8 cellular contexts compared by ENCODE assay signal in the genomic region with DNA sequence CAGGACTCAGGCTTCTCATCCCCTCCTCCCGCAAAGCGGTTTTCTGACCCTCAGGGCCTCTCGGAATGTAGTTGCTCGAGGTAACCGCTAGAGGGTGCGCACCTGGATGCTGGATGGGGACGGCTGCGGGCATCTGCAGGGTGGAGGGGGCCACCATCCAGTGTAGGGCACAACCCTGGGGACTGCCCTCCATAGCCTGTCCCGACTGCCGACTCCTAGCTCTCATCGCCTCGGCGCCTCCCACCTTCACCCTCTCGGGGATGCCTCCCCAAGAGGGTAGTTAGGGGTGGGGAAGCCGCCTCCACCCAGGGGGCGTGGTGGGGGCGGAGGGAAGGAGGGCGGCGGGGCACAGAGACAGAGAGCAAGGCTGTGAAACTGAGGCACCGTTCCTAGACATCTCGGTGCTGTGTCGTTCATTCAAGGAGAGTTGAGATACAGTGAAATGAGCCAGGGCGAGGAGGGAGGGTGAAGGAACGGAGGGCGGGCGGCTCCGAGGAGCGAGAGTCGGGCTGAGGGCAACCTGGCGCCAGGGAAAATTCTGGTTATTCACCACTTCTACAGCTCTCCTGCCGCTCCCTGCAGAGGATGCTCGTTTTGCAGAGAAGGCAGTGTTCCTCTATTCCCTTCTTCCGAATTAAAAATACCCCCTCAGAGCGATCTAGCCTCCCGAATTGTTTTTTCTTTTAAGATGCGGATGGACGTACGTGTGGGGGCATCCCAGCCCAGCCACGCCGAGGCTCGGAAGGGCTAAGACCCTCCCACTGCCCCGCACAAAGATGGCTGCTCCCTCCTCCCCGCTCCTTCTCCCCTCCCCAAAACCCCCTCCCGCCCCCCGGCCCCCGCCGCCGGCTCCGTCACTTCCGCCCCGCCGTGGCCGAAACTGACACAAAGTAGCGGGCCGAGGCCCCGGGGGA. TPM values are rescaled to one million over a fixed set of nuclear protein-coding genes. Genes with fewer than 3 reads are reported as not detected.
DNase-seq lines count a peak whose midpoint lies in the region; ATAC-seq and TF ChIP-seq lines count a peak whose summit lies in the region.

A gene with protein sequence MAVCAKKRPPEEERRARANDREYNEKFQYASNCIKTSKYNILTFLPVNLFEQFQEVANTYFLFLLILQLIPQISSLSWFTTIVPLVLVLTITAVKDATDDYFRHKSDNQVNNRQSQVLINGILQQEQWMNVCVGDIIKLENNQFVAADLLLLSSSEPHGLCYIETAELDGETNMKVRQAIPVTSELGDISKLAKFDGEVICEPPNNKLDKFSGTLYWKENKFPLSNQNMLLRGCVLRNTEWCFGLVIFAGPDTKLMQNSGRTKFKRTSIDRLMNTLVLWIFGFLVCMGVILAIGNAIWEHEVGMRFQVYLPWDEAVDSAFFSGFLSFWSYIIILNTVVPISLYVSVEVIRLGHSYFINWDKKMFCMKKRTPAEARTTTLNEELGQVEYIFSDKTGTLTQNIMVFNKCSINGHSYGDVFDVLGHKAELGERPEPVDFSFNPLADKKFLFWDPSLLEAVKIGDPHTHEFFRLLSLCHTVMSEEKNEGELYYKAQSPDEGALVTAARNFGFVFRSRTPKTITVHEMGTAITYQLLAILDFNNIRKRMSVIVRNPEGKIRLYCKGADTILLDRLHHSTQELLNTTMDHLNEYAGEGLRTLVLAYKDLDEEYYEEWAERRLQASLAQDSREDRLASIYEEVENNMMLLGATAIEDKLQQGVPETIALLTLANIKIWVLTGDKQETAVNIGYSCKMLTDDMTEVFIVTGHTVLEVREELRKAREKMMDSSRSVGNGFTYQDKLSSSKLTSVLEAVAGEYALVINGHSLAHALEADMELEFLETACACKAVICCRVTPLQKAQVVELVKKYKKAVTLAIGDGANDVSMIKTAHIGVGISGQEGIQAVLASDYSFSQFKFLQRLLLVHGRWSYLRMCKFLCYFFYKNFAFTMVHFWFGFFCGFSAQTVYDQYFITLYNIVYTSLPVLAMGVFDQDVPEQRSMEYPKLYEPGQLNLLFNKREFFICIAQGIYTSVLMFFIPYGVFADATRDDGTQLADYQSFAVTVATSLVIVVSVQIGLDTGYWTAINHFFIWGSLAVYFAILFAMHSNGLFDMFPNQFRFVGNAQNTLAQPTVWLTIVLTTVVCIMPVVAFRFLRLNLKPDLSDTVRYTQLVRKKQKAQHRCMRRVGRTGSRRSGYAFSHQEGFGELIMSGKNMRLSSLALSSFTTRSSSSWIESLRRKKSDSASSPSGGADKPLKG (plus strand): TSS at position 857 of the 914 bp plus-strand sequence. CDS start 2,617 bp downstream, outside the sequence.

- H3K36me3 Mint-ChIP-seq in T-helper 17 cell (ENCODE audit: low read depth), result no peaks in the 10 kb centered on the region

- intact Hi-C loops in left ventricle myocardium inferior (cut with micrococcal nuclease) (no loop called here), prostate gland (cut with DNase I) (no loop called here)

- H3K9me2 ChIP-seq in GM23248 (ENCODE audit: insufficient read depth), result no peaks in the 10 kb centered on the region

- TF ChIP-seq CTCF in left ventricle myocardium inferior (IDR thresholded peaks at IDR 0.05; ENCODE audit: borderline replicate concordance) (peak; percentile 94), prostate gland (IDR thresholded peaks at IDR 0.05) (peak; percentile 92 to 94 (median 93))

- peaks cover 27% of the 10 kb centered on the region for H3K79me2 ChIP-seq in GM23248 (ENCODE audit: insufficient read depth)

- WGBS in GM23248 (ENCODE audit: low coverage in 1 of 2, low lambda C conversion rate in 2 of 2, missing lambda C conversion rate in 2 of 2), 2 experiments, result 1% methylated on average over 45 to 56 of the region's 56 CpGs
- whole genome bisulfite sequencing in prostate gland, result under 1% methylated on average over 56 of the region's 56 CpGs

- TF ChIP-seq POLR2A in prostate gland (IDR thresholded peaks at IDR 0.05), result no peak

- 0 out of 2 replicates have a peak, but pooled peaks cover 4% of the 10 kb centered on the region for H4K20me1 ChIP-seq in GM23248 (ENCODE audit: insufficient read depth)

- H3K4me1 ChIP-seq in GM23248 (ENCODE audit: insufficient read depth) (peaks cover 17% of the 10 kb centered on the region), left ventricle myocardium inferior (peaks cover 65% of the 10 kb centered on the region), prostate gland (replicated peaks) (peaks cover 13% of the 10 kb centered on the region)

- H3K4me3 Mint-ChIP-seq in T-helper 17 cell, result peak within 1 kb of the TSS; percentile 96

- H3K27ac Mint-ChIP-seq in T-helper 17 cell, result peak within 1 kb of the TSS; percentile 89

- H3K27me3 ChIP-seq in GM23248 (replicated peaks; ENCODE audit: insufficient read depth) (no peaks in the 10 kb centered on the region), left ventricle myocardium inferior (ENCODE audit: low read depth) (no peaks in the 10 kb centered on the region), prostate gland (replicated peaks; ENCODE audit: insufficient read depth) (no peaks in the 10 kb centered on the region)

- H3K4me1 Mint-ChIP-seq in T-helper 17 cell, result peaks cover 39% of the 10 kb centered on the region

- in situ Hi-C loops in GM23248 (cut with MboI), result no loop called here

- peak within 1 kb of the TSS; percentile 90 for H2AFZ ChIP-seq in GM23248

- ATAC-seq in T-helper 17 cell, result peak; percentile 70

- no peaks in the 10 kb centered on the region for H3K27me3 Mint-ChIP-seq in T-helper 17 cell

- peak; percentile 60 for DNase-seq in CD1c-positive myeloid dendritic cell (ENCODE audit: extremely low spot score)
- peak; percentile 85 for DNase-seq in GM23248
- DNase-seq in NCI-H1436 treated with DMSO at 0.1 percent for 48 hours (lab: John Stamatoyannopoulos, UW), result peak; percentile 41
- DNase-seq in T-helper 17 cell, result peak; percentile 64 to 71 (median 71)
- DNase-seq in amniotic epithelial cell (ENCODE audit: low read depth), result peak; percentile 53
- peak; percentile 68 for DNase-seq in left ventricle myocardium inferior
- DNase-seq in prostate gland (ENCODE audit: low spot score), result peak; percentile 69
- DNase-seq in ureter (ENCODE audit: low spot score), result peak; percentile 75

- H3K9ac ChIP-seq in GM23248, result peak within 1 kb of the TSS; percentile 98

- H3K27ac ChIP-seq in GM23248, result peak within 1 kb of the TSS; percentile 100
- peak within 1 kb of the TSS; percentile 90 for H3K27ac ChIP-seq in left ventricle myocardium inferior (replicated peaks)
- H3K27ac ChIP-seq in prostate gland, result peak within 1 kb of the TSS; percentile 95 to 96

- peak within 1 kb of the TSS; percentile 78 for H3K4me2 ChIP-seq in GM23248 (ENCODE audit: unreplicated experiment)

- H3K4me3 ChIP-seq in GM23248 (peak within 1 kb of the TSS; percentile 84), left ventricle myocardium inferior (peak within 1 kb of the TSS; percentile 85), prostate gland (peak within 1 kb of the TSS; percentile 69 to 79)

- no peaks in the 10 kb centered on the region for H3K9me3 ChIP-seq in GM23248 (ENCODE audit: low read depth)
- no peaks in the 10 kb centered on the region for H3K9me3 ChIP-seq in T-helper 17 cell (ENCODE audit: control insufficient read depth, low read length, poor library complexity, severe bottlenecking)
- H3K9me3 ChIP-seq in left ventricle myocardium inferior (replicated peaks), result no peaks in the 10 kb centered on the region
- no peaks in the 10 kb centered on the region for H3K9me3 ChIP-seq in prostate gland

- H3F3A ChIP-seq in GM23248 (ENCODE audit: insufficient read depth), result no peaks in the 10 kb centered on the region

- H3K36me3 ChIP-seq in GM23248 (ENCODE audit: low read depth), result no peaks in the 10 kb centered on the region
- H3K36me3 ChIP-seq in left ventricle myocardium inferior, result no peaks in the 10 kb centered on the region
- H3K36me3 ChIP-seq in prostate gland, result no peaks in the 10 kb centered on the region

RNA-seq across cellular contexts. Expression of the gene that starts here (rescaled TPM):
- total RNA-seq in GM23248 (2014; rRNA removed; shearing (Covaris generic)), result 200 and 203 TPM in 2 replicates
- polyA plus RNA-seq in GM23248 (2016; fragmentation: Nextera tagmentation; extraction: Ambion mirVana), result 17.6 and 20.1 TPM in 2 replicates
- total RNA-seq in T-helper 17 cell (100 to 1,000 TPM; 175 to 192 TPM), left ventricle myocardium inferior (11.8 TPM), prostate gland (100 to 1,000 TPM in 1 of 2 donors, 10 to 100 TPM in 1; 88.9 to 171 TPM), ureter (40.7 TPM)

Comparison
In these comparisons a context has a peak if more than half of its experiments do, and no peak if none do; other contexts are left out.
1. Peak in every context shown above with its lines: DNase-seq, ATAC-seq, H3K4me3 ChIP-seq and H3K27ac ChIP-seq.